ENCODE assay signal across 8 cellular contexts in genomic region chr5:53779541-53779981, GRCh38.
DNase-seq lines count a peak whose midpoint lies in the region; ATAC-seq lines count a peak whose summit lies in the region.

No MANE protein-coding gene starts in this region.

- no peak overlapping the region for H3K27ac Mint-ChIP-seq in activated T-cell treated with anti-CD3 and anti-CD28 coated beads, Interleukin-2, amount 50 U/mL, for 24 hours

- DNase-seq in ELF-1 (ENCODE audit: low read depth, low spot score) (peak; percentile 16), NCI-H69 (lab: John Stamatoyannopoulos, UW) (peak; percentile 21), glomerular visceral epithelial cell (ENCODE audit: extremely low spot score) (peak; percentile 59), NCI-H446 treated with DMSO at 0.1 percent for 48 hours (lab: John Stamatoyannopoulos, UW) (no peak), NCI-H1436 treated with DMSO at 0.1 percent for 48 hours (lab: John Stamatoyannopoulos, UW) (no peak)
- no peak for DNase-seq in activated T-cell treated with anti-CD3 and anti-CD28 coated beads, Interleukin-2, amount 50 U/mL, for 24 hours

- ATAC-seq in GM21619 (IDR thresholded peaks at IDR 0.05; ENCODE audit: unreplicated experiment) (peak; percentile 74), HG02973 (IDR thresholded peaks at IDR 0.05; ENCODE audit: unreplicated experiment) (no peak)

- H3K4me1 Mint-ChIP-seq in activated T-cell treated with anti-CD3 and anti-CD28 coated beads, Interleukin-2, amount 50 U/mL, for 24 hours (ENCODE audit: low read depth): peaks cover 12% of the 10 kb centered on the region

- no peaks in the 10 kb centered on the region for H3K27me3 Mint-ChIP-seq in activated T-cell treated with anti-CD3 and anti-CD28 coated beads, Interleukin-2, amount 50 U/mL, for 24 hours

- H3K36me3 Mint-ChIP-seq in activated T-cell treated with anti-CD3 and anti-CD28 coated beads, Interleukin-2, amount 50 U/mL, for 24 hours (ENCODE audit: low read depth): no peaks in the 10 kb centered on the region

- no peak overlapping the region for H3K4me3 Mint-ChIP-seq in activated T-cell treated with anti-CD3 and anti-CD28 coated beads, Interleukin-2, amount 50 U/mL, for 24 hours

- no peaks in the 10 kb centered on the region for H3K9me3 Mint-ChIP-seq in activated T-cell treated with anti-CD3 and anti-CD28 coated beads, Interleukin-2, amount 50 U/mL, for 24 hours

Comparison
In these comparisons a context has a peak if more than half of its experiments do, and no peak if none do; other contexts are left out.
1. DNase-seq: peak in ELF-1 (single experiment), NCI-H69 (single experiment) and glomerular visceral epithelial cell (single experiment); none in NCI-H446 treated with DMSO at 0.1 percent for 48 hours (single experiment), NCI-H1436 treated with DMSO at 0.1 percent for 48 hours (single experiment) and activated T-cell treated with anti-CD3 and anti-CD28 coated beads, Interleukin-2, amount 50 U/mL, for 24 hours (single experiment).